In the genomic region with DNA sequence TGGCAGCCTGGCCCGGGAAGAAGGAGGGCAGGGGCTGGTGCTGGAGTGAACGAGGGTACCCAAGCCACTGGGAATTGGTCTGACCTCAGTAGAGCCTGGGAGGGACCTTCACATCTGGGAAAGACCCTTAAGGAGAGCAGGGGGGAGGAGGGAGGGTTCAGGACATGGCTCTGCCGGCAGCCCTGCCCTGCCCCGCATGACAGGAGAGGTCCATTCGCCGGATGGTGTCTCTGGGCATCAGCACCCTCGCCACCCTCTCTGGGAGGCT, we compare ENCODE assay signal across 21 cellular contexts. TPM values are rescaled to one million over a fixed set of nuclear protein-coding genes. Genes with fewer than 3 reads are reported as not detected.
DNase-seq lines count a peak whose midpoint lies in the region; ATAC-seq and TF ChIP-seq lines count a peak whose summit lies in the region.
"Had no signal": no experiment of that assay in that cellular context is flagged by ENCODE, and none has a peak within 500 bp of the region (broad histone marks: within the 10 kb centered on the region; RNA-seq: fewer than 3 reads in every experiment).

No MANE protein-coding gene starts in this region.

- TF ChIP-seq CTCF in PC-3 (conservative IDR thresholded peaks at IDR 0.05; ENCODE audit: low read depth, low read length) = no peak

- no peaks in the 10 kb centered on the region for H3F3A ChIP-seq in PC-3 (ENCODE audit: low read length, unreplicated experiment)

- H3K27me3 ChIP-seq in NT2/D1 (ENCODE audit: insufficient read depth, insufficient read length) (no peaks in the 10 kb centered on the region), endocrine pancreas (ENCODE audit: control insufficient read depth, insufficient read depth, low read length) (no peaks in the 10 kb centered on the region), PC-3 (ENCODE audit: low read length) (no peaks in the 10 kb centered on the region)
- H3K27me3 ChIP-seq: colonic mucosa had no signal

- H3K4me2 ChIP-seq in PC-3 (ENCODE audit: low read length) = no peak overlapping the region

- H3K4me3 ChIP-seq in NT2/D1 (ENCODE audit: insufficient read length, low read depth) = no peak overlapping the region
- H3K4me3 ChIP-seq in endocrine pancreas (ENCODE audit: control insufficient read depth, insufficient read depth, low read length) = no peak overlapping the region
- no peak overlapping the region for H3K4me3 ChIP-seq in PC-3 (ENCODE audit: low read length)
- H3K4me3 ChIP-seq: colonic mucosa, lung had no signal

- peaks cover 43% of the 10 kb centered on the region for H3K4me1 Mint-ChIP-seq in activated T-cell treated with anti-CD3 and anti-CD28 coated beads, Interleukin-2, amount 50 U/mL, for 24 hours (ENCODE audit: low read depth)
- peaks cover 47% of the 10 kb centered on the region for H3K4me1 Mint-ChIP-seq in stimulated activated memory B cell treated with anti-CD40 and anti-IgM and Interleukin-4, amounts not matched to agents 10 μg/mL and 1 μg/mL and 100 μg/mL, for 72 hours

- POLR2A ChIA-PET in PC-3 (lab: Charles Lee; ENCODE audit: unreplicated experiment) = no interaction called here

- no peak overlapping the region for H3K27ac ChIP-seq in PC-3 (ENCODE audit: low read length)
- H3K27ac ChIP-seq: colonic mucosa had no signal

- peak overlapping the region; percentile 32 for H3K9ac ChIP-seq in NT2/D1 (ENCODE audit: insufficient read length, low read depth)
- peak overlapping the region; percentile 34 for H3K9ac ChIP-seq in endocrine pancreas (ENCODE audit: control insufficient read depth, insufficient read depth, low read length)
- no peak overlapping the region for H3K9ac ChIP-seq in PC-3 (ENCODE audit: low read length)

- no peak for ATAC-seq in stimulated activated memory B cell treated with anti-CD40 and anti-IgM and Interleukin-4, amounts not matched to agents 10 μg/mL and 1 μg/mL and 100 μg/mL, for 72 hours
- no peak for ATAC-seq in PC-3
- ATAC-seq: right cardiac atrium had no signal

- peak overlapping the region; percentile 48 for H3K27ac Mint-ChIP-seq in activated T-cell treated with anti-CD3 and anti-CD28 coated beads, Interleukin-2, amount 50 U/mL, for 24 hours
- H3K27ac Mint-ChIP-seq in stimulated activated memory B cell treated with anti-CD40 and anti-IgM and Interleukin-4, amounts not matched to agents 10 μg/mL and 1 μg/mL and 100 μg/mL, for 72 hours = peak overlapping the region; percentile 71

- no TSS peak for BruUV-seq in PC-3 (replicated peaks; lab: Mats Ljungman, UMichigan)

- H3K9me2 ChIP-seq in PC-3 (replicated peaks; ENCODE audit: low read length) = no peaks in the 10 kb centered on the region

- H3K36me3 ChIP-seq in NT2/D1 (ENCODE audit: insufficient read depth, insufficient read length, low read length) = peaks cover 71% of the 10 kb centered on the region
- H3K36me3 ChIP-seq in endocrine pancreas (ENCODE audit: control insufficient read depth, insufficient read depth, low read length) = peaks cover 6% of the 10 kb centered on the region
- H3K36me3 ChIP-seq in PC-3 (ENCODE audit: low read depth, low read length) = peaks cover 5% of the 10 kb centered on the region

- peaks cover 76% of the 10 kb centered on the region for H3K36me3 Mint-ChIP-seq in activated T-cell treated with anti-CD3 and anti-CD28 coated beads, Interleukin-2, amount 50 U/mL, for 24 hours (ENCODE audit: low read depth)
- H3K36me3 Mint-ChIP-seq in stimulated activated memory B cell treated with anti-CD40 and anti-IgM and Interleukin-4, amounts not matched to agents 10 μg/mL and 1 μg/mL and 100 μg/mL, for 72 hours = peaks cover 41% of the 10 kb centered on the region

- peaks cover 5% of the 10 kb centered on the region for H4K20me1 ChIP-seq in PC-3 (ENCODE audit: low read length)

- H3K4me3 Mint-ChIP-seq in activated T-cell treated with anti-CD3 and anti-CD28 coated beads, Interleukin-2, amount 50 U/mL, for 24 hours = no peak overlapping the region
- no peak overlapping the region for H3K4me3 Mint-ChIP-seq in stimulated activated memory B cell treated with anti-CD40 and anti-IgM and Interleukin-4, amounts not matched to agents 10 μg/mL and 1 μg/mL and 100 μg/mL, for 72 hours

- no peak overlapping the region for H2AFZ ChIP-seq in PC-3 (ENCODE audit: low read length)

- intact Hi-C loops in PC-3 (cut with micrococcal nuclease) = no loop called here

- H3K9me3 ChIP-seq in NT2/D1 (ENCODE audit: insufficient read depth, low read length) (peaks cover 10% of the 10 kb centered on the region; the same call in 1 of the 2 replicates), endocrine pancreas (ENCODE audit: control insufficient read depth, low read length) (no peaks in the 10 kb centered on the region), PC-3 (ENCODE audit: low read length) (no peaks in the 10 kb centered on the region)
- H3K9me3 ChIP-seq: colonic mucosa had no signal

- no peaks in the 10 kb centered on the region for H3K9me3 Mint-ChIP-seq in activated T-cell treated with anti-CD3 and anti-CD28 coated beads, Interleukin-2, amount 50 U/mL, for 24 hours
- H3K9me3 Mint-ChIP-seq in stimulated activated memory B cell treated with anti-CD40 and anti-IgM and Interleukin-4, amounts not matched to agents 10 μg/mL and 1 μg/mL and 100 μg/mL, for 72 hours = no peaks in the 10 kb centered on the region

- H3K27me3 Mint-ChIP-seq in activated T-cell treated with anti-CD3 and anti-CD28 coated beads, Interleukin-2, amount 50 U/mL, for 24 hours = no peaks in the 10 kb centered on the region
- no peaks in the 10 kb centered on the region for H3K27me3 Mint-ChIP-seq in stimulated activated memory B cell treated with anti-CD40 and anti-IgM and Interleukin-4, amounts not matched to agents 10 μg/mL and 1 μg/mL and 100 μg/mL, for 72 hours

- no peak for DNase-seq in activated T-cell treated with anti-CD3 and anti-CD28 coated beads, Interleukin-2, amount 50 U/mL, for 24 hours
- DNase-seq in activated T-cell treated with anti-CD3 and anti-CD28 coated beads for 4 hours (no peak), NT2/D1 (ENCODE audit: low read depth, low spot score) (no peak), NCI-H345 (lab: John Stamatoyannopoulos, UW) (no peak), hypothalamus (lab: John Stamatoyannopoulos, UW) (no peak), PC-3 (no peak)
- DNase-seq: activated CD4-positive, alpha-beta T cell treated with anti-CD3 and anti-CD28 coated beads for 48 hours; activated CD8-positive, alpha-beta memory T cell treated with anti-CD3 and anti-CD28 coated beads, Interleukin-2, amount 50 U/mL, for 48 hours; activated gamma-delta T cell; colonic mucosa; EL; NCI-H1105 treated with DMSO at 0.1 percent for 48 hours; NCI-H2081; right cardiac atrium; RPMI8226; stimulated activated CD4-positive, alpha-beta T cell treated with anti-CD3 and anti-CD28 coated beads, Interleukin-12 subunit alpha, Interleukin-12 subunit beta, amount 100 ng/mL, for 4 hours had no signal

- H3K79me2 ChIP-seq in PC-3 (ENCODE audit: low read length) = peaks cover 53% of the 10 kb centered on the region

- CTCF ChIA-PET in PC-3 (lab: Charles Lee) = no interaction called here

- H3K4me1 ChIP-seq in NT2/D1 (ENCODE audit: insufficient read depth, insufficient read length) = peaks cover 11% of the 10 kb centered on the region
- no peaks in the 10 kb centered on the region for H3K4me1 ChIP-seq in endocrine pancreas (ENCODE audit: control insufficient read depth, insufficient read depth, low read length)
- peaks cover 12% of the 10 kb centered on the region for H3K4me1 ChIP-seq in PC-3 (ENCODE audit: insufficient read depth, low read length)

RNA-seq across cellular contexts. Expression of a gene that starts 5.5 kb away (rescaled TPM):
- total RNA-seq in PC-3 (2014; rRNA removed) = 25.9 and 26.6 TPM in 2 replicates

RNA-seq across cellular contexts. Expression of a gene that starts 15.0 kb away (rescaled TPM):
- 164 and 227 TPM in 2 replicates for total RNA-seq in PC-3 (2014; rRNA removed)

RNA-seq across cellular contexts. Expression of a gene that starts 17.4 kb away (rescaled TPM):
- total RNA-seq in PC-3 (2014; rRNA removed) = 151 and 154 TPM in 2 replicates

RNA-seq across cellular contexts. Expression of a gene that starts 31.7 kb away (rescaled TPM):
- not detected in 2 replicates for total RNA-seq in PC-3 (2014; rRNA removed)
- total RNA-seq: colonic mucosa, lung, NCI-H460, osteocyte, right cardiac atrium had no signal

RNA-seq across cellular contexts. Expression of a gene that starts 32.3 kb away (rescaled TPM):
- not detected in 2 replicates for total RNA-seq in PC-3 (2014; rRNA removed)
- total RNA-seq: lung, NCI-H460, osteocyte, right cardiac atrium had no signal
